In genomic region chr14:59622641-59623040, GRCh38 we compare ENCODE assay signal across 25 cellular contexts. TPM values are rescaled to one million over a fixed set of nuclear protein-coding genes. Genes with fewer than 3 reads are reported as not detected.
"Had no signal": no experiment of that assay in that cellular context is flagged by ENCODE, and none has a peak within 500 bp of the region (broad histone marks: within the 10 kb centered on the region; RNA-seq: fewer than 3 reads in every experiment).

No MANE protein-coding gene starts in this region.

- H3K36me3 ChIP-seq: esophagus squamous epithelium, gastrocnemius medialis, heart right ventricle, left lung, lower lobe of right lung had no signal

- H3K9me3 ChIP-seq: esophagus squamous epithelium, gastrocnemius medialis, heart right ventricle, left lung, lower lobe of right lung, mucosa of descending colon had no signal

- DNase-seq: dermis blood vessel endothelial cell; dorsolateral prefrontal cortex; effector CD4-positive, alpha-beta T cell; effector memory CD4-positive, alpha-beta T cell; erythroblast; esophagus squamous epithelium; foreskin fibroblast; foreskin melanocyte; gastrocnemius medialis; glutamatergic neuron; head of caudate nucleus; heart right ventricle; hippocampal formation; left cardiac atrium; left lung; left ventricle myocardium superior; lower lobe of right lung; mesenchymal stem cell; mucosa of descending colon; naive B cell had no signal

- H3K4me1 ChIP-seq: esophagus squamous epithelium, gastrocnemius medialis, heart right ventricle, left lung, lower lobe of right lung had no signal

- FAIRE-seq: colon, islet of Langerhans, keratinocyte had no signal

- H3K27me3 ChIP-seq: dorsolateral prefrontal cortex, esophagus squamous epithelium, gastrocnemius medialis, left lung had no signal

- H3K4me3 ChIP-seq: coronary artery, dorsolateral prefrontal cortex, esophagus squamous epithelium, gastrocnemius medialis, heart right ventricle, left lung, lower lobe of right lung, mucosa of descending colon had no signal

- H3K27ac ChIP-seq: coronary artery, dorsolateral prefrontal cortex, epithelial cell of prostate, esophagus squamous epithelium, gastrocnemius medialis, heart right ventricle, left lung, lower lobe of right lung had no signal

RNA-seq across cellular contexts. Expression of gene CCDC175, which starts 46.0 kb away (rescaled TPM):
- polyA plus RNA-seq: heart right ventricle, keratinocyte had no signal
